ENCODE assay signal across 1 cellular context in genomic region chr11:15724611-15725010, GRCh38.
TF ChIP-seq lines count a peak whose summit lies in the region.

No MANE protein-coding gene starts in this region.

TF ChIP-seq in GM23338, 12 proteins besides CTCF, POLR2A, EP300 and RAD21 (continued from another document):
- TF ChIP-seq REST (IDR thresholded peaks at IDR 0.05; ENCODE audit: unreplicated experiment) (no peak), ETS1 (IDR thresholded peaks at IDR 0.05) (no peak)
